Comparison of ENCODE assay signal across 32 cellular contexts in the genomic region with DNA sequence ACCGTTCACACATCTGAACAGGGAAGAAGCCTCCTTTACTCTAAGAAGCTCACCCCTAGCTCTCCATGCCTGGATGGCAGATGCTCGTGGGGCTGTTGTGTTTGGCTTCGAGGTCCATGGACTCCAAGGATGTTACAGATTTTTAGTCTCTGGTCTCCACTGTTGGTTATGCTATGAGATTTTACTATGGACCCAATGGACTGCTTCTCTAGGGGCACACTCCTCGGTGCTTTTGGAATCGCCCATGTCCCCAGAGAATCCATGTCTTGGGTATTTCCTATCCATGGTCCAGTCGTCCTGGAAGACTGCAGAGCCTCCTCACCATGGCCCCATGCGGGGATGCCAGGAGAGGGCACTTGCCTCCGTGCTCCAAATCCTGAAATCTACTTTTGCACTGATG.
"Had no signal": no experiment of that assay in that cellular context is flagged by ENCODE, and none has a peak within 500 bp of the region (broad histone marks: within the 10 kb centered on the region; RNA-seq: fewer than 3 reads in every experiment).

No MANE protein-coding gene starts in this region.

- H3K9me3 Mint-ChIP-seq: activated B cell treated with CpG ODN at 0.5 μM for 24 hours; activated CD4-positive, alpha-beta memory T cell treated with anti-CD3 and anti-CD28 coated beads, Interleukin-2, amount 10 ng/mL, durations not matched to agents 7 days and 5 days; activated CD4-positive, alpha-beta T cell treated with anti-CD3 and anti-CD28 coated beads, Interleukin-2, amount 10 ng/mL, durations not matched to agents 7 days and 5 days; activated naive CD4-positive, alpha-beta T cell treated with anti-CD3 and anti-CD28 coated beads, Interleukin-2, amount 10 ng/mL, durations not matched to agents 7 days and 5 days; activated naive CD4-positive, alpha-beta T cell treated with anti-CD3 and anti-CD28 coated beads, Interleukin-2, amount 50 U/mL, for 24 hours; activated naive CD8-positive, alpha-beta T cell treated with anti-CD3 and anti-CD28 coated beads, Interleukin-2, amount 10 ng/mL, durations not matched to agents 7 days and 5 days; activated naive CD8-positive, alpha-beta T cell treated with anti-CD3 and anti-CD28 coated beads, Interleukin-2, amount 50 U/mL, for 24 hours; activated T-cell treated with anti-CD3 and anti-CD28 coated beads, Interleukin-2, amount 50 U/mL, for 24 hours; activated T-helper 2 cell treated with anti-CD3 and anti-CD28 coated beads, Interferon-gamma antibody, Interleukin-2, Interleukin-4, amounts not matched to agents 10 μg/mL and 5 μg/mL and 100 μg/mL, durations not matched to agents 14 hours and 24 hours and 36 hours; T-helper 1 cell treated with Interleukin-12 subunit alpha and Interleukin-12 subunit beta and Interleukin-4 antibody, amounts not matched to agents 30 μg/mL and 1 μg/mL, for 36 hours; T-helper 2 cell treated with Interferon-gamma antibody and Interleukin-4, amounts not matched to agents 5 μg/mL and 100 μg/mL, for 36 hours had no signal

- H3K36me3 ChIP-seq: ascending aorta had no signal

- H3K9me3 ChIP-seq: ascending aorta had no signal

- H3K27ac ChIP-seq: ascending aorta, VCaP had no signal

- H3K27ac Mint-ChIP-seq: activated B cell treated with CpG ODN at 0.5 μM for 24 hours; activated CD4-positive, alpha-beta memory T cell treated with anti-CD3 and anti-CD28 coated beads, Interleukin-2, amount 10 ng/mL, durations not matched to agents 7 days and 5 days; activated CD4-positive, alpha-beta T cell treated with anti-CD3 and anti-CD28 coated beads, Interleukin-2, amount 10 ng/mL, durations not matched to agents 7 days and 5 days; activated CD8-positive, alpha-beta memory T cell treated with anti-CD3 and anti-CD28 coated beads, Interleukin-2, amount 10 ng/mL, durations not matched to agents 7 days and 5 days; activated CD8-positive, alpha-beta T cell treated with anti-CD3 and anti-CD28 coated beads, Interleukin-2, amount 10 ng/mL, durations not matched to agents 7 days and 5 days; activated naive CD4-positive, alpha-beta T cell treated with anti-CD3 and anti-CD28 coated beads, Interleukin-2, amount 10 ng/mL, durations not matched to agents 7 days and 5 days; activated naive CD4-positive, alpha-beta T cell treated with anti-CD3 and anti-CD28 coated beads, Interleukin-2, amount 50 U/mL, for 24 hours; activated naive CD8-positive, alpha-beta T cell; activated naive CD8-positive, alpha-beta T cell treated with anti-CD3 and anti-CD28 coated beads, Interleukin-2, amount 10 ng/mL, durations not matched to agents 7 days and 5 days; activated naive CD8-positive, alpha-beta T cell treated with anti-CD3 and anti-CD28 coated beads, Interleukin-2, amount 50 U/mL, for 24 hours; activated T-cell treated with anti-CD3 and anti-CD28 coated beads, Interleukin-2, amount 50 U/mL, for 24 hours; activated T-helper 2 cell treated with anti-CD3 and anti-CD28 coated beads, Interferon-gamma antibody, Interleukin-2, Interleukin-4, amounts not matched to agents 10 μg/mL and 5 μg/mL and 100 μg/mL, durations not matched to agents 14 hours and 24 hours and 36 hours; brain; T-helper 1 cell treated with Interleukin-12 subunit alpha and Interleukin-12 subunit beta and Interleukin-4 antibody, amounts not matched to agents 30 μg/mL and 1 μg/mL, for 36 hours; T-helper 2 cell treated with Interferon-gamma antibody and Interleukin-4, amounts not matched to agents 5 μg/mL and 100 μg/mL, for 36 hours had no signal

- H3K36me3 Mint-ChIP-seq: activated CD8-positive, alpha-beta memory T cell treated with anti-CD3 and anti-CD28 coated beads, Interleukin-2, amount 10 ng/mL, durations not matched to agents 7 days and 5 days; activated naive CD4-positive, alpha-beta T cell treated with anti-CD3 and anti-CD28 coated beads, Interleukin-2, amount 10 ng/mL, durations not matched to agents 7 days and 5 days; activated naive CD4-positive, alpha-beta T cell treated with anti-CD3 and anti-CD28 coated beads, Interleukin-2, amount 50 U/mL, for 24 hours; activated naive CD8-positive, alpha-beta T cell; activated naive CD8-positive, alpha-beta T cell treated with anti-CD3 and anti-CD28 coated beads, Interleukin-2, amount 10 ng/mL, durations not matched to agents 7 days and 5 days; brain had no signal

- H3K4me3 Mint-ChIP-seq: activated B cell treated with CpG ODN at 0.5 μM for 24 hours; activated CD4-positive, alpha-beta memory T cell treated with anti-CD3 and anti-CD28 coated beads, Interleukin-2, amount 10 ng/mL, durations not matched to agents 7 days and 5 days; activated CD4-positive, alpha-beta T cell treated with anti-CD3 and anti-CD28 coated beads, Interleukin-2, amount 10 ng/mL, durations not matched to agents 7 days and 5 days; activated CD8-positive, alpha-beta memory T cell treated with anti-CD3 and anti-CD28 coated beads, Interleukin-2, amount 10 ng/mL, durations not matched to agents 7 days and 5 days; activated CD8-positive, alpha-beta T cell treated with anti-CD3 and anti-CD28 coated beads, Interleukin-2, amount 10 ng/mL, durations not matched to agents 7 days and 5 days; activated naive CD4-positive, alpha-beta T cell treated with anti-CD3 and anti-CD28 coated beads, Interleukin-2, amount 10 ng/mL, durations not matched to agents 7 days and 5 days; activated naive CD4-positive, alpha-beta T cell treated with anti-CD3 and anti-CD28 coated beads, Interleukin-2, amount 50 U/mL, for 24 hours; activated naive CD8-positive, alpha-beta T cell; activated naive CD8-positive, alpha-beta T cell treated with anti-CD3 and anti-CD28 coated beads, Interleukin-2, amount 10 ng/mL, durations not matched to agents 7 days and 5 days; activated naive CD8-positive, alpha-beta T cell treated with anti-CD3 and anti-CD28 coated beads, Interleukin-2, amount 50 U/mL, for 24 hours; activated T-cell treated with anti-CD3 and anti-CD28 coated beads, Interleukin-2, amount 50 U/mL, for 24 hours; brain; T-helper 1 cell treated with Interleukin-12 subunit alpha and Interleukin-12 subunit beta and Interleukin-4 antibody, amounts not matched to agents 30 μg/mL and 1 μg/mL, for 36 hours; T-helper 2 cell treated with Interferon-gamma antibody and Interleukin-4, amounts not matched to agents 5 μg/mL and 100 μg/mL, for 36 hours had no signal

- H3K4me3 ChIP-seq: ascending aorta had no signal

- H3K27me3 ChIP-seq: ascending aorta had no signal

- ATAC-seq: activated CD8-positive, alpha-beta memory T cell treated with anti-CD3 and anti-CD28 coated beads, Interleukin-2, amount 10 ng/mL, durations not matched to agents 7 days and 5 days; activated CD8-positive, alpha-beta T cell treated with anti-CD3 and anti-CD28 coated beads, Interleukin-2, amount 10 ng/mL, durations not matched to agents 7 days and 5 days; activated naive CD8-positive, alpha-beta T cell treated with anti-CD3 and anti-CD28 coated beads, Interleukin-2, amount 50 U/mL, for 24 hours had no signal

- DNase-seq: activated B cell treated with CpG ODN at 0.5 μM for 24 hours; activated CD4-positive, alpha-beta memory T cell treated with anti-CD3 and anti-CD28 coated beads, Interleukin-2, amount 10 ng/mL, durations not matched to agents 7 days and 5 days; activated CD4-positive, alpha-beta T cell treated with anti-CD3 and anti-CD28 coated beads for 48 hours; activated CD4-positive, alpha-beta T cell treated with anti-CD3 and anti-CD28 coated beads, Interleukin-2, amount 10 ng/mL, durations not matched to agents 7 days and 5 days; activated CD4-positive, alpha-beta T cell treated with anti-CD3 and anti-CD28 coated beads, Interleukin-2, amount 50 U/mL, for 48 hours; activated CD4-positive, CD25-positive, alpha-beta regulatory T cell treated with anti-CD3 and anti-CD28 coated beads, Interleukin-2, amount 50 U/mL, for 72 hours; activated CD8-positive, alpha-beta memory T cell treated with anti-CD3 and anti-CD28 coated beads for 24 hours; activated CD8-positive, alpha-beta memory T cell treated with anti-CD3 and anti-CD28 coated beads, Interleukin-2, amount 10 ng/mL, durations not matched to agents 7 days and 5 days; activated CD8-positive, alpha-beta memory T cell treated with anti-CD3 and anti-CD28 coated beads, Interleukin-2, amount 50 U/mL, for 48 hours; activated CD8-positive, alpha-beta T cell treated with anti-CD3 and anti-CD28 coated beads, Interleukin-2, amount 10 ng/mL, durations not matched to agents 7 days and 5 days; activated effector memory CD4-positive, alpha-beta T cell treated with Interleukin-2 at 50 U/mL for 16 hours; activated gamma-delta T cell; activated naive CD4-positive, alpha-beta T cell treated with anti-CD3 and anti-CD28 coated beads, Interleukin-2, amount 10 ng/mL, durations not matched to agents 7 days and 5 days; activated naive CD4-positive, alpha-beta T cell treated with Interleukin-2 at 50 U/mL for 16 hours; activated naive CD8-positive, alpha-beta T cell treated with anti-CD3 and anti-CD28 coated beads, Interleukin-2, amount 10 ng/mL, durations not matched to agents 7 days and 5 days; activated naive CD8-positive, alpha-beta T cell treated with anti-CD3 and anti-CD28 coated beads, Interleukin-2, amount 50 U/mL, for 24 hours; activated T-cell treated with anti-CD3 and anti-CD28 coated beads, Interleukin-2, amount 50 U/mL, for 24 hours; activated T-cell treated with anti-CD3 and anti-CD28 coated beads, Interleukin-2, amount 50 U/mL, for 48 hours; amygdala; anterior cingulate cortex; central memory CD4-positive, alpha-beta T cell; T-helper 1 cell; T-helper 2 cell; T-helper 9 cell had no signal
